ENCODE assay signal across 8 cellular contexts in the genomic region with DNA sequence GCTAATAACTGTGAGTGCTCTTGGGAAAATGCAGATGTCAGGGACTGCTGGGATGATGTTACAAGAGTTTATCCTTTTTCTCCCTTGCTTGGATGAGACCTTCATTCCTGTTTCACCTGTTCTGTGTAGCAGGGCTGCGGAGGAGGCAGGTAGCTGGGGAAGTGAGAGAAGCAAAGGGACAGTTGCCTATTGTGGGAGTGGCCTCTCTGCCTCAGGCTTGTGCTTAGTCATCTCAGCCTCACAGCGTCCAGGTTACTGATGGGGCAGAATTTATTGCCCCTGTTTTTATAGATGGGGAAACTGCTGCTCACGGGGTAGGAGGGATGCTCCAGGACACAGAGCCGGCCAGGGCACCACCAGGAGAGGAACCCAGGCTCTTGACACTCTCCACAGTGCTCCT. TPM values are rescaled to one million over a fixed set of nuclear protein-coding genes. Genes with fewer than 3 reads are reported as not detected.
A peak's percentile ranks its signal among the peaks of the same experiment; 100 is the strongest.
DNase-seq lines count a peak whose midpoint lies in the region; ATAC-seq, FAIRE-seq and TF ChIP-seq lines count a peak whose summit lies in the region.

No MANE protein-coding gene starts in this region.

- H2BK12ac ChIP-seq in H9 (ENCODE audit: insufficient read length, low read depth, low read length): no peak overlapping the region

- H4K91ac ChIP-seq in H9 (ENCODE audit: insufficient read length, low read depth, low read length): no peak overlapping the region

- H3K23me2 ChIP-seq in H9 (ENCODE audit: insufficient read length, low read depth, low read length, poor library complexity, severe bottlenecking): peaks cover 19% of the 10 kb centered on the region

- peaks cover 14% of the 10 kb centered on the region for H3K79me1 ChIP-seq in H9 (ENCODE audit: insufficient read depth, low read depth, low read length, poor library complexity, severe bottlenecking)

- H3K23ac ChIP-seq in H9 (ENCODE audit: insufficient read length, low read depth, low read length): no peak overlapping the region

- H2BK20ac ChIP-seq in H9 (ENCODE audit: low read depth, low read length, poor library complexity, severe bottlenecking): no peak overlapping the region

- H3T11ph ChIP-seq in H9 (ENCODE audit: low read length): no peak overlapping the region

- no peak overlapping the region for H4K8ac ChIP-seq in H9 (replicated peaks; ENCODE audit: insufficient read length, low read depth, low read length)

- H3K4ac ChIP-seq in H9 (ENCODE audit: low read depth, low read length): no peak overlapping the region

- H3K9me3 ChIP-seq in H9 (ENCODE audit: control insufficient read depth, low read depth, low read length) (no peaks in the 10 kb centered on the region), small intestine (ENCODE audit: control insufficient read depth, low read depth) (no peaks in the 10 kb centered on the region)

- no peaks in the 10 kb centered on the region; a peak in 1 of 5 replicates for H3K9me3 Mint-ChIP-seq in H9

- H2AK5ac ChIP-seq in H9 (ENCODE audit: insufficient read length, low read length): no peak overlapping the region

- no peak overlapping the region for H3K56ac ChIP-seq in H9 (ENCODE audit: insufficient read length, low read depth, low read length)

- no peak for ATAC-seq in GM21825 (IDR thresholded peaks at IDR 0.05; ENCODE audit: unreplicated experiment)

- DNase-seq in A172 (ENCODE audit: low spot score): peak; percentile 74
- DNase-seq in H9: peak; percentile 38
- peak; percentile 19 for DNase-seq in T1000 (lab: John Stamatoyannopoulos, UW)
- peak in 1 of 2 donors; percentile 66 for DNase-seq in foreskin fibroblast
- DNase-seq in small intestine: peak; percentile 89
- DNase-seq in T-helper 9 cell: no peak
- no peak for DNase-seq in HTR-8/SVneo (ENCODE audit: insufficient read length, low spot score)

- H3K27me3 ChIP-seq in H9 (ENCODE audit: insufficient read depth, low read length) (no peaks in the 10 kb centered on the region), small intestine (ENCODE audit: control insufficient read depth in 2 of 2, insufficient read depth in 2 of 2, low read length in 2 of 2) (no peaks in the 10 kb centered on the region)

- no CpG with 5 or more reads among the region's 4 CpGs for WGBS in H9 (ENCODE audit: extremely low coverage, insufficient read length, low lambda C conversion rate)
- 9 to 38% (median 22%) methylated on average over 4 of the region's 4 CpGs for WGBS in small intestine, 3 donors

- peaks cover 6% of the 10 kb centered on the region for H3K27me3 Mint-ChIP-seq in H9 (ENCODE audit: low read depth)

- peak overlapping the region; percentile 92 to 96 for H3K4me3 Mint-ChIP-seq in H9

- no peaks in the 10 kb centered on the region for H4K20me1 ChIP-seq in H9 (ENCODE audit: control insufficient read depth, insufficient read depth, insufficient read length)

- H2BK120ac ChIP-seq in H9 (ENCODE audit: low read depth, low read length, poor library complexity, severe bottlenecking): no peak overlapping the region

- H3K4me1 ChIP-seq in H9 (ENCODE audit: insufficient read depth, low read length) (0 out of 2 replicates have a peak, but pooled peaks cover 4% of the 10 kb centered on the region), small intestine (ENCODE audit: control insufficient read depth in 2 of 2, insufficient read depth in 1 of 2, low read depth in 1 of 2, low read length in 1 of 2) (peaks cover 4% of the 10 kb centered on the region in 2 donors)

- no peak overlapping the region for H3K9ac ChIP-seq in H9 (ENCODE audit: extremely low read depth, insufficient read length, low read length)

- H2BK15ac ChIP-seq in H9 (ENCODE audit: low read depth, low read length): no peak overlapping the region

- peaks cover 28% of the 10 kb centered on the region; the same call in 1 of the 2 replicates for H3K79me2 ChIP-seq in H9 (ENCODE audit: insufficient read depth, low read length)

- peaks cover 35 to 39% of the 10 kb centered on the region in 2 experiments for H3K4me1 Mint-ChIP-seq in H9

- TF ChIP-seq CTCF in H9 (conservative IDR thresholded peaks at IDR 0.05) (no peak), foreskin fibroblast (IDR thresholded peaks at IDR 0.05; ENCODE audit: low read depth, low read length) (no peak)

- peaks cover 0 to 3% of the 10 kb centered on the region in 2 donors for H3K36me3 ChIP-seq in small intestine (ENCODE audit: control insufficient read depth in 2 of 2, insufficient read depth in 2 of 2, low read length in 2 of 2)

- H4K5ac ChIP-seq in H9 (ENCODE audit: insufficient read length, low read depth, low read length): no peak overlapping the region

- H3K27ac Mint-ChIP-seq in H9: peak overlapping the region in 2 of 3 experiments; percentile 27 to 74; a peak in 3 of 7 replicates

- H2AFZ ChIP-seq in H9 (ENCODE audit: low read length): no peak overlapping the region

- FAIRE-seq in small intestine (lab: Jason Lieb, UNC) (no peak), HTR-8/SVneo (lab: Jason Lieb, UNC) (no peak)

- H3K18ac ChIP-seq in H9 (ENCODE audit: insufficient read length, low read depth, low read length): no peak overlapping the region

- H3K27ac ChIP-seq in H9 (ENCODE audit: insufficient read length, low read depth, low read length): no peak overlapping the region
- H3K27ac ChIP-seq in small intestine (ENCODE audit: low read depth in 1 of 2, low read length in 1 of 2): peak overlapping the region; percentile 9 to 38

- peaks cover 2 to 13% (median 7%) of the 10 kb centered on the region in 3 experiments; a peak in 5 of 7 replicates for H3K36me3 Mint-ChIP-seq in H9 (ENCODE audit: insufficient read depth in 1 of 3, low read depth in 3 of 3)

- H2BK5ac ChIP-seq in H9 (ENCODE audit: insufficient read length, low read length): no peak overlapping the region

- no peak overlapping the region for H3K14ac ChIP-seq in H9 (ENCODE audit: insufficient read depth, low read length)

- H3K4me3 ChIP-seq in foreskin fibroblast (ENCODE audit: low read depth in 1 of 2, low read length in 2 of 2): peak overlapping the region; percentile 66 to 81
- H3K4me3 ChIP-seq in small intestine (ENCODE audit: low read depth in 1 of 2, low read length in 2 of 2): peak overlapping the region in 1 of 2 donors; percentile 86

- peak overlapping the region; percentile 85 for H3K4me2 ChIP-seq in H9 (ENCODE audit: insufficient read depth, insufficient read length, low read length)

RNA-seq across cellular contexts. Expression of a gene that starts 1.7 kb away (rescaled TPM):
- 53.2 and 70.0 TPM in 2 replicates for total RNA-seq in A172 (2014; rRNA removed; shearing (Covaris generic))
- total RNA-seq in H9 (2021): 37.7 and 41.0 TPM in 2 replicates
- 10 to 100 TPM; 34.9 to 64.0 (median 57.5) TPM for polyA plus RNA-seq in small intestine

RNA-seq across cellular contexts. Expression of a gene that starts 43.2 kb away (rescaled TPM):
- not detected in 2 replicates for total RNA-seq in A172 (2014; rRNA removed; shearing (Covaris generic))
- total RNA-seq in H9 (2021): not detected in 2 replicates
- polyA plus RNA-seq in small intestine: not detected

RNA-seq across cellular contexts. Expression of a gene that starts 53.7 kb away (rescaled TPM):
- total RNA-seq in A172 (2014; rRNA removed; shearing (Covaris generic)): 58.4 and 66.5 TPM in 2 replicates
- 84.5 and 87.1 TPM in 2 replicates for total RNA-seq in H9 (2021)
- polyA plus RNA-seq in small intestine: 100 to 1,000 TPM in 1 of 3 donors, 10 to 100 TPM in 2; 41.1 to 113 (median 68.9) TPM

Comparison
In these comparisons a context has a peak if more than half of its experiments do, and no peak if none do; other contexts are left out.
1. DNase-seq: peak in A172 (single experiment), H9 (single experiment), T1000 (single experiment) and small intestine (single experiment); none in T-helper 9 cell (single experiment) and HTR-8/SVneo (single experiment).